Comparison of ENCODE assay signal across 8 cellular contexts in genomic region chr4:146333187-146333894, GRCh38.
A peak's percentile ranks its signal among the peaks of the same experiment; 100 is the strongest.
DNase-seq lines count a peak whose midpoint lies in the region; ATAC-seq and TF ChIP-seq lines count a peak whose summit lies in the region.

No MANE protein-coding gene starts in this region.

- H3K4me3 Mint-ChIP-seq in activated naive CD8-positive, alpha-beta T cell treated with anti-CD3 and anti-CD28 coated beads, Interleukin-2, amount 50 U/mL, for 24 hours = no peak overlapping the region

- H3K27me3 Mint-ChIP-seq in activated naive CD8-positive, alpha-beta T cell treated with anti-CD3 and anti-CD28 coated beads, Interleukin-2, amount 50 U/mL, for 24 hours = no peaks in the 10 kb centered on the region

- H3K36me3 Mint-ChIP-seq in activated naive CD8-positive, alpha-beta T cell treated with anti-CD3 and anti-CD28 coated beads, Interleukin-2, amount 50 U/mL, for 24 hours (ENCODE audit: low read depth) = no peaks in the 10 kb centered on the region

- no peak for TF ChIP-seq CTCF in GM12875 (IDR thresholded peaks at IDR 0.05; ENCODE audit: borderline replicate concordance, insufficient read depth, low read depth, low read length)

- peak; percentile 88 for ATAC-seq in GM21576 (IDR thresholded peaks at IDR 0.05; ENCODE audit: unreplicated experiment)
- ATAC-seq in activated naive CD8-positive, alpha-beta T cell treated with anti-CD3 and anti-CD28 coated beads, Interleukin-2, amount 50 U/mL, for 24 hours = peak; percentile 83

- H3K4me1 Mint-ChIP-seq in activated naive CD8-positive, alpha-beta T cell treated with anti-CD3 and anti-CD28 coated beads, Interleukin-2, amount 50 U/mL, for 24 hours = peaks cover 12% of the 10 kb centered on the region

- H3K4me3 ChIP-seq in GM12875 (ENCODE audit: low read depth, low read length) = peak overlapping the region; percentile 14

- no peaks in the 10 kb centered on the region for H3K9me3 Mint-ChIP-seq in activated naive CD8-positive, alpha-beta T cell treated with anti-CD3 and anti-CD28 coated beads, Interleukin-2, amount 50 U/mL, for 24 hours

- in situ Hi-C loops in KBM-7 (cut with MboI; ENCODE audit: low pct_unique_long_range_greater_than_20kb, low sequenced_read_pairs) = loop anchor here (25.0 kb wide), 1 partner anchor 554 kb away; no protein-coding TSS in a partner anchor

- DNase-seq in KBM-7 = peak; percentile 27
- peak; percentile 9 for DNase-seq in activated naive CD8-positive, alpha-beta T cell treated with anti-CD3 and anti-CD28 coated beads, Interleukin-2, amount 50 U/mL, for 24 hours
- DNase-seq in stromal cell of bone marrow (ENCODE audit: low read depth) = peak; percentile 19
- no peak for DNase-seq in midbrain (lab: John Stamatoyannopoulos, UW)
- no peak for DNase-seq in OCI-M2 (lab: John Stamatoyannopoulos, UW; ENCODE audit: unreplicated experiment)
- DNase-seq in stimulated activated CD8-positive, alpha-beta memory T cell treated with anti-CD3 and anti-CD28 coated beads, Interleukin-4, amount 100 ng/mL, for 48 hours = no peak

- H3K27ac Mint-ChIP-seq in activated naive CD8-positive, alpha-beta T cell treated with anti-CD3 and anti-CD28 coated beads, Interleukin-2, amount 50 U/mL, for 24 hours = no peak overlapping the region

Comparison
In these comparisons a context has a peak if more than half of its experiments do, and no peak if none do; other contexts are left out.
1. DNase-seq: peak in KBM-7 (single experiment), activated naive CD8-positive, alpha-beta T cell treated with anti-CD3 and anti-CD28 coated beads, Interleukin-2, amount 50 U/mL, for 24 hours (single experiment) and stromal cell of bone marrow (single experiment); none in midbrain (single experiment), OCI-M2 (single experiment) and stimulated activated CD8-positive, alpha-beta memory T cell treated with anti-CD3 and anti-CD28 coated beads, Interleukin-4, amount 100 ng/mL, for 48 hours (single experiment).